18 cellular contexts compared by ENCODE assay signal in genomic region chr9:132481467-132481866, GRCh38.
"Had no signal": no experiment of that assay in that cellular context is flagged by ENCODE, and none has a peak within 500 bp of the region (broad histone marks: within the 10 kb centered on the region; RNA-seq: fewer than 3 reads in every experiment).

No MANE protein-coding gene starts in this region.

- H3K36me3 ChIP-seq: colonic mucosa, heart left ventricle, spleen, tibial nerve had no signal

- ATAC-seq: heart left ventricle; naive thymus-derived CD4-positive, alpha-beta T cell; psoas muscle; sciatic nerve; stimulated activated memory B cell treated with anti-CD40 and anti-IgM and Interleukin-4, amounts not matched to agents 10 μg/mL and 1 μg/mL and 100 μg/mL, for 72 hours had no signal

- H3K9me3 Mint-ChIP-seq: stimulated activated memory B cell treated with anti-CD40 and anti-IgM and Interleukin-4, amounts not matched to agents 10 μg/mL and 1 μg/mL and 100 μg/mL, for 72 hours; stimulated activated naive CD8-positive, alpha-beta T cell treated with anti-CD3 and anti-CD28 coated beads, Interleukin-15, Interleukin-2, amounts not matched to agents 100 ng/mL and 50 ng/mL, for 24 hours had no signal

- H3K27ac ChIP-seq: colonic mucosa, heart left ventricle, psoas muscle, spleen, testis, tibial nerve had no signal

- H3K4me3 Mint-ChIP-seq: stimulated activated memory B cell treated with anti-CD40 and anti-IgM and Interleukin-4, amounts not matched to agents 10 μg/mL and 1 μg/mL and 100 μg/mL, for 72 hours; stimulated activated naive CD8-positive, alpha-beta T cell treated with anti-CD3 and anti-CD28 coated beads, Interleukin-15, Interleukin-2, amounts not matched to agents 100 ng/mL and 50 ng/mL, for 24 hours had no signal

- DNase-seq: cerebellar nuclear complex; colonic mucosa; dermis blood vessel endothelial cell; heart left ventricle; hippocampal formation; kidney glomerular epithelial cell; mammary epithelial cell; naive thymus-derived CD4-positive, alpha-beta T cell; psoas muscle; spleen; stimulated activated CD4-positive, alpha-beta T cell treated with anti-CD3 and anti-CD28 coated beads, Interleukin-15, amount 100 ng/mL, for 24 hours; stimulated activated CD4-positive, alpha-beta T cell treated with anti-CD3 and anti-CD28 coated beads, Interleukin-1b, Interleukin-23, amount 100 ng/mL, for 48 hours; stimulated activated CD4-positive, alpha-beta T cell treated with anti-CD3 and anti-CD28 coated beads, Interleukin-4, amount 100 ng/mL, for 24 hours; testis had no signal

- H3K9me3 ChIP-seq: colonic mucosa, heart left ventricle, psoas muscle, spleen, testis, tibial nerve had no signal

- H3K4me1 ChIP-seq: colonic mucosa, heart left ventricle, psoas muscle, testis, tibial nerve had no signal

- H3K36me3 Mint-ChIP-seq: naive thymus-derived CD4-positive, alpha-beta T cell; stimulated activated memory B cell treated with anti-CD40 and anti-IgM and Interleukin-4, amounts not matched to agents 10 μg/mL and 1 μg/mL and 100 μg/mL, for 72 hours had no signal

- H3K27ac Mint-ChIP-seq: stimulated activated memory B cell treated with anti-CD40 and anti-IgM and Interleukin-4, amounts not matched to agents 10 μg/mL and 1 μg/mL and 100 μg/mL, for 72 hours; stimulated activated naive CD8-positive, alpha-beta T cell treated with anti-CD3 and anti-CD28 coated beads, Interleukin-15, Interleukin-2, amounts not matched to agents 100 ng/mL and 50 ng/mL, for 24 hours had no signal

- H3K4me3 ChIP-seq: colonic mucosa, heart left ventricle, psoas muscle, spleen, testis, tibial nerve had no signal

- H3K27me3 ChIP-seq: colonic mucosa, testis had no signal
